1 cellular context compared by ENCODE assay signal in the genomic region with DNA sequence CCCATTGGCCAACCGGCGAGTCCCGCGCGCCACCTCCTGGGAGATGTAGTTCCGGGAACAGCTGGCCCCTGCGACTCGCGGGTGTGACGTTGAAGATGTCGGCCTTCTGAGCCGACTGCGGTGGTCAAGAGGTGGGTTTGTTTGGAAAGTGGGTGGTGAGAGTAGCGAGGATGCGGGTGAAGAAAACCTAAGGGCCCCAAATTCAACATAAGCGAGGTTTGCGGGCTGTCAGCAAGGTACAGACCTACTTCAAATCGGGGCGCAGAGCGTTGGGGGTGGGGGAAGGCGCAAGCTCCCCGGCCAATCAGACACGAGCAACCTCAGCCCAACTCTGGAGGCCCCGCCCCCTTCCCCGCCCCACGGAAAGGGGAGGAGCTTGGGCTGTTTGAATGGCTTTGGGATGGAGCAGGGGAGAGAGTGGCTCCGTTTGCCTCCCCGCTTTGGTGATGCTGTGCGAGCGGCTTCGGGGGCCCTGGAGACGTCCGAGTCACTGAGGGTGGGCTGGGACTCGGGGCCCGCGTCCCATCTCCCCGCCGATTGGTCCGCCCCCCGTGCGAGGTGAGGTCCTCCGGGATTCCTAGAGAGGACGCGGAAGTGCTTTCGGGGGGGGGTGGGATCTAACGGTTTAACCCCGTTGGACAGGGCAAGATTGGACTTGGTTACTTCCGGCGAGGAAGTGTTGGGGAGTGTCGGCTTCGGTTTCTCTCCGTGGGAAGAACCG.
TF ChIP-seq lines count a peak whose summit lies in the region.

ZKSCAN5 (plus strand) TSS at position 60 of the 721 bp plus-strand sequence. CDS start 1,383 bp downstream, outside the sequence.

TF ChIP-seq in HEK293, 187 proteins besides CTCF, POLR2A, EP300 and RAD21 (continued from another document and continues in another):
- TF ChIP-seq ZBTB21 (tag by site-specific recombination; IDR thresholded peaks at IDR 0.05) (peak; percentile 59), PRDM1 (tag by site-specific recombination; IDR thresholded peaks at IDR 0.05) (no peak), ZNF175 (tag by site-specific recombination; IDR thresholded peaks at IDR 0.05) (no peak), ZNF501 (tag by site-specific recombination; IDR thresholded peaks at IDR 0.05) (0 out of 2 replicates have a peak, but pooled peaks have one; percentile 44), PRDM4 (tag by site-specific recombination; IDR thresholded peaks at IDR 0.05) (peak; percentile 7; the same call in 1 of the 2 replicates), ZNF701 (tag by site-specific recombination; IDR thresholded peaks at IDR 0.05) (no peak), PATZ1 (tag by site-specific recombination; IDR thresholded peaks at IDR 0.05) (peak; percentile 98), ZNF24 (tag by site-specific recombination; IDR thresholded peaks at IDR 0.05) (peak; percentile 69; the same call in 1 of the 2 replicates), ZNF629 (tag by site-specific recombination; IDR thresholded peaks at IDR 0.05) (peak; percentile 92), ZBTB48 (tag by site-specific recombination; IDR thresholded peaks at IDR 0.05) (peak; percentile 91; the same call in 1 of the 2 replicates), ZNF10 (tag by site-specific recombination; IDR thresholded peaks at IDR 0.05) (no peak), ZNF707 (tag by site-specific recombination; IDR thresholded peaks at IDR 0.05) (no peak), REPIN1 (tag by site-specific recombination; IDR thresholded peaks at IDR 0.05; ENCODE audit: low read depth) (no peak), ZNF677 (tag by site-specific recombination; IDR thresholded peaks at IDR 0.05) (no peak), ZNF549 (tag by site-specific recombination; IDR thresholded peaks at IDR 0.05) (no peak), ZSCAN23 (tag by site-specific recombination; IDR thresholded peaks at IDR 0.05) (peak; percentile 51; the same call in 1 of the 2 replicates), SP3 (tag by site-specific recombination; IDR thresholded peaks at IDR 0.05) (peak; percentile 99), ZNF610 (tag by site-specific recombination; IDR thresholded peaks at IDR 0.05; ENCODE audit: borderline replicate concordance) (peak; percentile 37; the same call in 1 of the 2 replicates), YY1 (tag by site-specific recombination; IDR thresholded peaks at IDR 0.05) (peak; percentile 43; the same call in 1 of the 2 replicates), ZNF664 (tag by site-specific recombination; IDR thresholded peaks at IDR 0.05) (no peak), ZBTB7A (tag by site-specific recombination; IDR thresholded peaks at IDR 0.05; ENCODE audit: low read depth) (0 out of 2 replicates have a peak, but pooled peaks have one; percentile 16), ZBTB8A (tag by site-specific recombination; IDR thresholded peaks at IDR 0.05) (peak; percentile 63; the same call in 1 of the 2 replicates), ZNF114 (tag by site-specific recombination; IDR thresholded peaks at IDR 0.05) (no peak), GLIS2 (tag by site-specific recombination; IDR thresholded peaks at IDR 0.05) (peak; percentile 76), ZNF266 (tag by site-specific recombination; IDR thresholded peaks at IDR 0.05; ENCODE audit: low read depth) (no peak), ELK4 (IDR thresholded peaks at IDR 0.05; ENCODE audit: borderline replicate concordance, low read depth, low read length) (peak; percentile 32; the same call in 1 of the 2 replicates), SETDB1 (IDR thresholded peaks at IDR 0.05; ENCODE audit: insufficient read length, low read length) (no peak), ZBTB10 (tag by site-specific recombination; IDR thresholded peaks at IDR 0.05) (peak; percentile 90), ZEB2 (tag by site-specific recombination; IDR thresholded peaks at IDR 0.05) (peak; percentile 71), ZNF555 (tag by site-specific recombination; conservative IDR thresholded peaks at IDR 0.05) (no peak), ZFP69B (tag by site-specific recombination; IDR thresholded peaks at IDR 0.05) (no peak)
- TF ChIP-seq, protein P1, sequence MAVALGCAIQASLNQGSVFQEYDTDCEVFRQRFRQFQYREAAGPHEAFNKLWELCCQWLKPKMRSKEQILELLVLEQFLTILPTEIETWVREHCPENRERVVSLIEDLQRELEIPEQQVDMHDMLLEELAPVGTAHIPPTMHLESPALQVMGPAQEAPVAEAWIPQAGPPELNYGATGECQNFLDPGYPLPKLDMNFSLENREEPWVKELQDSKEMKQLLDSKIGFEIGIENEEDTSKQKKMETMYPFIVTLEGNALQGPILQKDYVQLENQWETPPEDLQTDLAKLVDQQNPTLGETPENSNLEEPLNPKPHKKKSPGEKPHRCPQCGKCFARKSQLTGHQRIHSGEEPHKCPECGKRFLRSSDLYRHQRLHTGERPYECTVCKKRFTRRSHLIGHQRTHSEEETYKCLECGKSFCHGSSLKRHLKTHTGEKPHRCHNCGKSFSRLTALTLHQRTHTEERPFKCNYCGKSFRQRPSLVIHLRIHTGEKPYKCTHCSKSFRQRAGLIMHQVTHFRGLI (tag by site-specific recombination; IDR thresholded peaks at IDR 0.05) = peak; percentile 55; the same call in 1 of the 2 replicates
- TF ChIP-seq, protein P2, sequence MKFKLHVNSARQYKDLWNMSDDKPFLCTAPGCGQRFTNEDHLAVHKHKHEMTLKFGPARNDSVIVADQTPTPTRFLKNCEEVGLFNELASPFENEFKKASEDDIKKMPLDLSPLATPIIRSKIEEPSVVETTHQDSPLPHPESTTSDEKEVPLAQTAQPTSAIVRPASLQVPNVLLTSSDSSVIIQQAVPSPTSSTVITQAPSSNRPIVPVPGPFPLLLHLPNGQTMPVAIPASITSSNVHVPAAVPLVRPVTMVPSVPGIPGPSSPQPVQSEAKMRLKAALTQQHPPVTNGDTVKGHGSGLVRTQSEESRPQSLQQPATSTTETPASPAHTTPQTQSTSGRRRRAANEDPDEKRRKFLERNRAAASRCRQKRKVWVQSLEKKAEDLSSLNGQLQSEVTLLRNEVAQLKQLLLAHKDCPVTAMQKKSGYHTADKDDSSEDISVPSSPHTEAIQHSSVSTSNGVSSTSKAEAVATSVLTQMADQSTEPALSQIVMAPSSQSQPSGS (tag by site-specific recombination; IDR thresholded peaks at IDR 0.05; ENCODE audit: low read depth) = no peak
- TF ChIP-seq, protein P3, sequence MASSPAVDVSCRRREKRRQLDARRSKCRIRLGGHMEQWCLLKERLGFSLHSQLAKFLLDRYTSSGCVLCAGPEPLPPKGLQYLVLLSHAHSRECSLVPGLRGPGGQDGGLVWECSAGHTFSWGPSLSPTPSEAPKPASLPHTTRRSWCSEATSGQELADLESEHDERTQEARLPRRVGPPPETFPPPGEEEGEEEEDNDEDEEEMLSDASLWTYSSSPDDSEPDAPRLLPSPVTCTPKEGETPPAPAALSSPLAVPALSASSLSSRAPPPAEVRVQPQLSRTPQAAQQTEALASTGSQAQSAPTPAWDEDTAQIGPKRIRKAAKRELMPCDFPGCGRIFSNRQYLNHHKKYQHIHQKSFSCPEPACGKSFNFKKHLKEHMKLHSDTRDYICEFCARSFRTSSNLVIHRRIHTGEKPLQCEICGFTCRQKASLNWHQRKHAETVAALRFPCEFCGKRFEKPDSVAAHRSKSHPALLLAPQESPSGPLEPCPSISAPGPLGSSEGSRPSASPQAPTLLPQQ (tag by site-specific recombination; IDR thresholded peaks at IDR 0.05) = peak; percentile 28
- TF ChIP-seq, protein P4, sequence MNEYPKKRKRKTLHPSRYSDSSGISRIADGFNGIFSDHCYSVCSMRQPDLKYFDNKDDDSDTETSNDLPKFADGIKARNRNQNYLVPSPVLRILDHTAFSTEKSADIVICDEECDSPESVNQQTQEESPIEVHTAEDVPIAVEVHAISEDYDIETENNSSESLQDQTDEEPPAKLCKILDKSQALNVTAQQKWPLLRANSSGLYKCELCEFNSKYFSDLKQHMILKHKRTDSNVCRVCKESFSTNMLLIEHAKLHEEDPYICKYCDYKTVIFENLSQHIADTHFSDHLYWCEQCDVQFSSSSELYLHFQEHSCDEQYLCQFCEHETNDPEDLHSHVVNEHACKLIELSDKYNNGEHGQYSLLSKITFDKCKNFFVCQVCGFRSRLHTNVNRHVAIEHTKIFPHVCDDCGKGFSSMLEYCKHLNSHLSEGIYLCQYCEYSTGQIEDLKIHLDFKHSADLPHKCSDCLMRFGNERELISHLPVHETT (tag by site-specific recombination; IDR thresholded peaks at IDR 0.05) = peak; percentile 85
- TF ChIP-seq, protein P5, sequence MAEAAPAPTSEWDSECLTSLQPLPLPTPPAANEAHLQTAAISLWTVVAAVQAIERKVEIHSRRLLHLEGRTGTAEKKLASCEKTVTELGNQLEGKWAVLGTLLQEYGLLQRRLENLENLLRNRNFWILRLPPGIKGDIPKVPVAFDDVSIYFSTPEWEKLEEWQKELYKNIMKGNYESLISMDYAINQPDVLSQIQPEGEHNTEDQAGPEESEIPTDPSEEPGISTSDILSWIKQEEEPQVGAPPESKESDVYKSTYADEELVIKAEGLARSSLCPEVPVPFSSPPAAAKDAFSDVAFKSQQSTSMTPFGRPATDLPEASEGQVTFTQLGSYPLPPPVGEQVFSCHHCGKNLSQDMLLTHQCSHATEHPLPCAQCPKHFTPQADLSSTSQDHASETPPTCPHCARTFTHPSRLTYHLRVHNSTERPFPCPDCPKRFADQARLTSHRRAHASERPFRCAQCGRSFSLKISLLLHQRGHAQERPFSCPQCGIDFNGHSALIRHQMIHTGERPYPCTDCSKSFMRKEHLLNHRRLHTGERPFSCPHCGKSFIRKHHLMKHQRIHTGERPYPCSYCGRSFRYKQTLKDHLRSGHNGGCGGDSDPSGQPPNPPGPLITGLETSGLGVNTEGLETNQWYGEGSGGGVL (tag by site-specific recombination; IDR thresholded peaks at IDR 0.05) = peak; percentile 73
- TF ChIP-seq, protein P6, sequence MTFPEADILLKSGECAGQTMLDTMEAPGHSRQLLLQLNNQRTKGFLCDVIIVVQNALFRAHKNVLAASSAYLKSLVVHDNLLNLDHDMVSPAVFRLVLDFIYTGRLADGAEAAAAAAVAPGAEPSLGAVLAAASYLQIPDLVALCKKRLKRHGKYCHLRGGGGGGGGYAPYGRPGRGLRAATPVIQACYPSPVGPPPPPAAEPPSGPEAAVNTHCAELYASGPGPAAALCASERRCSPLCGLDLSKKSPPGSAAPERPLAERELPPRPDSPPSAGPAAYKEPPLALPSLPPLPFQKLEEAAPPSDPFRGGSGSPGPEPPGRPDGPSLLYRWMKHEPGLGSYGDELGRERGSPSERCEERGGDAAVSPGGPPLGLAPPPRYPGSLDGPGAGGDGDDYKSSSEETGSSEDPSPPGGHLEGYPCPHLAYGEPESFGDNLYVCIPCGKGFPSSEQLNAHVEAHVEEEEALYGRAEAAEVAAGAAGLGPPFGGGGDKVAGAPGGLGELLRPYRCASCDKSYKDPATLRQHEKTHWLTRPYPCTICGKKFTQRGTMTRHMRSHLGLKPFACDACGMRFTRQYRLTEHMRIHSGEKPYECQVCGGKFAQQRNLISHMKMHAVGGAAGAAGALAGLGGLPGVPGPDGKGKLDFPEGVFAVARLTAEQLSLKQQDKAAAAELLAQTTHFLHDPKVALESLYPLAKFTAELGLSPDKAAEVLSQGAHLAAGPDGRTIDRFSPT (tag by site-specific recombination; IDR thresholded peaks at IDR 0.05) = no peak
